19 cellular contexts compared by ENCODE assay signal in genomic region chr5:174173766-174174165, GRCh38.
DNase-seq lines count a peak whose midpoint lies in the region; ATAC-seq and TF ChIP-seq lines count a peak whose summit lies in the region.
"Had no signal": no experiment of that assay in that cellular context is flagged by ENCODE, and none has a peak within 500 bp of the region (broad histone marks: within the 10 kb centered on the region; RNA-seq: fewer than 3 reads in every experiment).

No MANE protein-coding gene starts in this region.

- H3F3A ChIP-seq in neural progenitor cell (ENCODE audit: low read depth), result peaks cover 9% of the 10 kb centered on the region

- WGBS in right lobe of liver (ENCODE audit: insufficient coverage, low coverage, low lambda C conversion rate, missing lambda C conversion rate), result 36% methylated on average over 6 of the region's 6 CpGs

- no peak for TF ChIP-seq POLR2A in right lobe of liver (IDR thresholded peaks at IDR 0.05)
- no peak for TF ChIP-seq POLR2A in breast epithelium (IDR thresholded peaks at IDR 0.05)

- H3K9me3 Mint-ChIP-seq in brain (peaks cover 0 to 7% (median 4%) of the 10 kb centered on the region in 5 experiments), neural progenitor cell (peaks cover 4% of the 10 kb centered on the region)

- DNase-seq in coronary artery (ENCODE audit: low spot score), result peak; percentile 55
- peak; percentile 48 to 94 (median 90) for DNase-seq in right lobe of liver
- no peak for DNase-seq in neural progenitor cell (ENCODE audit: low spot score)
- no peak for DNase-seq in NCI-H526 (lab: John Stamatoyannopoulos, UW)
- DNase-seq in breast epithelium (ENCODE audit: low spot score in 2 of 2), result no peak
- DNase-seq: ACHN; BE2C; C1 segment of cervical spinal cord; Caco-2; CD4-positive, CD25-positive, alpha-beta regulatory T cell; CD8-positive, alpha-beta memory T cell; GDM1; GOT3; KBM-7 had no signal

- H3K4me2 ChIP-seq in neural progenitor cell, result no peak overlapping the region

- H3K36me3 Mint-ChIP-seq in brain (no peaks in the 10 kb centered on the region), neural progenitor cell (no peaks in the 10 kb centered on the region)
- H3K36me3 Mint-ChIP-seq: CD4-positive, CD25-positive, alpha-beta regulatory T cell; CD8-positive, alpha-beta memory T cell; IgD-negative memory B cell had no signal

- H3K4me1 Mint-ChIP-seq in brain (peaks cover 74% of the 10 kb centered on the region), neural progenitor cell (peaks cover 32% of the 10 kb centered on the region)
- H3K4me1 Mint-ChIP-seq: CD4-positive, CD25-positive, alpha-beta regulatory T cell; IgD-negative memory B cell had no signal

- peaks cover under 1% of the 10 kb centered on the region for H3K27me3 Mint-ChIP-seq in brain
- H3K27me3 Mint-ChIP-seq in neural progenitor cell (ENCODE audit: insufficient read depth, low read depth), result peaks cover 18% of the 10 kb centered on the region

- ATAC-seq in right lobe of liver, result peak; percentile 89 to 95 (median 92)
- ATAC-seq in HG03108 (IDR thresholded peaks at IDR 0.05; ENCODE audit: unreplicated experiment), result no peak
- no peak for ATAC-seq in GM18519 (IDR thresholded peaks at IDR 0.05; ENCODE audit: low FRiP score, unreplicated experiment)

- no peak overlapping the region for H3K9ac ChIP-seq in neural progenitor cell

- H3K27ac Mint-ChIP-seq in brain, result peak overlapping the region in 4 of 5 experiments; percentile 55 to 99 (median 84)
- peak overlapping the region; percentile 77 for H3K27ac Mint-ChIP-seq in neural progenitor cell
- H3K27ac Mint-ChIP-seq: CD4-positive, CD25-positive, alpha-beta regulatory T cell; CD8-positive, alpha-beta memory T cell; IgD-negative memory B cell had no signal

- H3K9me3 ChIP-seq in right lobe of liver (peaks cover 0 to under 1% (median 0%) of the 10 kb centered on the region in 4 donors), neural progenitor cell (ENCODE audit: low read depth) (no peaks in the 10 kb centered on the region), breast epithelium (peaks cover 0 to 5% of the 10 kb centered on the region in 2 donors)
- H3K9me3 ChIP-seq: BE2C, HAP-1 had no signal

- no peaks in the 10 kb centered on the region for H4K20me1 ChIP-seq in neural progenitor cell (ENCODE audit: low read depth)

- peaks cover 0 to 24% (median 7%) of the 10 kb centered on the region in 4 donors for H3K4me1 ChIP-seq in right lobe of liver
- peaks cover 12% of the 10 kb centered on the region for H3K4me1 ChIP-seq in neural progenitor cell
- no peaks in the 10 kb centered on the region for H3K4me1 ChIP-seq in breast epithelium
- H3K4me1 ChIP-seq: Caco-2, HAP-1 had no signal

- TF ChIP-seq CTCF in brain (conservative IDR thresholded peaks at IDR 0.05) (no peak), coronary artery (IDR thresholded peaks at IDR 0.05) (no peak), right lobe of liver (IDR thresholded peaks at IDR 0.05) (no peak), neural progenitor cell (IDR thresholded peaks at IDR 0.05) (no peak), breast epithelium (IDR thresholded peaks at IDR 0.05) (no peak)

- H3K4me3 Mint-ChIP-seq in brain, result no peak overlapping the region
- H3K4me3 Mint-ChIP-seq in neural progenitor cell, result no peak overlapping the region
- H3K4me3 Mint-ChIP-seq: CD4-positive, CD25-positive, alpha-beta regulatory T cell; CD8-positive, alpha-beta memory T cell; IgD-negative memory B cell had no signal

- intact Hi-C loops in right lobe of liver (cut with DNase I) (no loop called here), breast epithelium (cut with DNase I; ENCODE audit: low total_unique reads) (no loop called here)

- H3K4me3 ChIP-seq in coronary artery (no peak overlapping the region), right lobe of liver (no peak overlapping the region), neural progenitor cell (no peak overlapping the region), breast epithelium (no peak overlapping the region)
- H3K4me3 ChIP-seq: HAP-1 had no signal

- H3K79me2 ChIP-seq in neural progenitor cell (ENCODE audit: low read depth), result no peaks in the 10 kb centered on the region

- no peaks in the 10 kb centered on the region for H3K27me3 ChIP-seq in right lobe of liver
- no peaks in the 10 kb centered on the region for H3K27me3 ChIP-seq in neural progenitor cell
- no peaks in the 10 kb centered on the region for H3K27me3 ChIP-seq in breast epithelium
- H3K27me3 ChIP-seq: BE2C had no signal

- H3K27ac ChIP-seq in coronary artery, result no peak overlapping the region
- H3K27ac ChIP-seq in right lobe of liver, result peak overlapping the region in 1 of 3 donors; percentile 16
- no peak overlapping the region for H3K27ac ChIP-seq in neural progenitor cell
- H3K27ac ChIP-seq in breast epithelium, result no peak overlapping the region

- H3K36me3 ChIP-seq in right lobe of liver (no peaks in the 10 kb centered on the region), neural progenitor cell (no peaks in the 10 kb centered on the region), breast epithelium (no peaks in the 10 kb centered on the region)
- H3K36me3 ChIP-seq: BE2C, HAP-1 had no signal

- H2AFZ ChIP-seq in neural progenitor cell (replicated peaks), result no peak overlapping the region

Comparison
In these comparisons a context has a peak if more than half of its experiments do, and no peak if none do; other contexts are left out.
1. DNase-seq: peak in coronary artery (single experiment) and right lobe of liver (3 of 3); none in neural progenitor cell (single experiment), NCI-H526 (0 of 2) and breast epithelium (0 of 2).
2. ATAC-seq: peak in right lobe of liver (4 of 4); none in HG03108 (single experiment) and GM18519 (single experiment).